8 cellular contexts compared by ENCODE assay signal in the genomic region with DNA sequence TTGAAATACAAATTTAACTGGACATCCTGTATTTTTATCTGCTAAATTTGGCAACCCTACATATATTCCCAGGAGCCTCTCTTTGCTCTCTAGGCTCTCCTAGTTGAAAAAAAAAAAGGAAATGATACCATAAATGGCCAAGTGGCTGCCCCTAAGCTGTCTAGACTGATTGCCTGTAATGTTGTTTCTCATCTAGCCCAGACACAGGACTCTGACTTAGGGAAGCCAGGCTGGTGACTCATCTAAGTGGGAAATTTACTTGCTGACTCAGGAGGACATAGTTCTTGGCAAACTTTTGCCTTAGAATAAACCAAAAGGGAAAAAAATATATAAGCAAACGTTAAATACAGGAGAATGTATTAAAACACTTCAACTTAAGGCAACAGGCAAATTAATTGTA. TPM values are rescaled to one million over a fixed set of nuclear protein-coding genes. Genes with fewer than 3 reads are reported as not detected.
A peak's percentile ranks its signal among the peaks of the same experiment; 100 is the strongest.
DNase-seq lines count a peak whose midpoint lies in the region; ATAC-seq and TF ChIP-seq lines count a peak whose summit lies in the region.

No MANE protein-coding gene starts in this region.

- H3K9me3 Mint-ChIP-seq in CD4-positive, alpha-beta memory T cell = no peaks in the 10 kb centered on the region

- H3K4me1 Mint-ChIP-seq in CD4-positive, alpha-beta memory T cell = no peaks in the 10 kb centered on the region

- POLR2A ChIA-PET in CD4-positive, alpha-beta memory T cell (lab: Charles Lee; ENCODE audit: partially characterized antibody) = interaction anchor here (0.6 kb wide), 1 partner anchor 9 kb away, joined by 4 read pairs; no protein-coding TSS in a partner anchor

- peak; percentile 68 for ATAC-seq in HG03064 (IDR thresholded peaks at IDR 0.05; ENCODE audit: low read depth, unreplicated experiment)

- no peak overlapping the region for H3K27ac Mint-ChIP-seq in CD4-positive, alpha-beta memory T cell

- no peak for TF ChIP-seq CTCF in retinal pigment epithelial cell (conservative IDR thresholded peaks at IDR 0.05; ENCODE audit: low read depth, low read length)

- intact Hi-C loops in CD4-positive, alpha-beta memory T cell (cut with micrococcal nuclease) = no loop called here

- H3K4me3 Mint-ChIP-seq in CD4-positive, alpha-beta memory T cell = no peak overlapping the region

- DNase-seq in GM03348 (ENCODE audit: low spot score) (peak; percentile 90), SIG-M5 (lab: John Stamatoyannopoulos, UW) (peak; percentile 69), fibroblast of peridontal ligament (ENCODE audit: extremely low read depth) (peak; percentile 99), retinal pigment epithelial cell (ENCODE audit: low read depth) (peak; percentile 99), NCI-H146 (lab: John Stamatoyannopoulos, UW) (no peak), DMS114 treated with DMSO at 0.1 percent for 48 hours (lab: John Stamatoyannopoulos, UW; ENCODE audit: unreplicated experiment) (no peak)
- no peak for DNase-seq in CD4-positive, alpha-beta memory T cell

- no peaks in the 10 kb centered on the region for H3K9me3 ChIP-seq in CD4-positive, alpha-beta memory T cell (ENCODE audit: control insufficient read depth in 1 of 2, low read length in 2 of 2)

- no peak overlapping the region for H3K27ac ChIP-seq in CD4-positive, alpha-beta memory T cell (ENCODE audit: low read depth, low read length)

- H3K27me3 Mint-ChIP-seq in CD4-positive, alpha-beta memory T cell = peaks cover 2 to 3% of the 10 kb centered on the region in 2 donors

- no peak overlapping the region for H3K4me3 ChIP-seq in retinal pigment epithelial cell (ENCODE audit: low read length)
- no peak overlapping the region for H3K4me3 ChIP-seq in CD4-positive, alpha-beta memory T cell (ENCODE audit: low read length in 2 of 2)

- CTCF ChIA-PET in CD4-positive, alpha-beta memory T cell (lab: Charles Lee; ENCODE audit: partially characterized antibody) = no interaction called here

- no peaks in the 10 kb centered on the region for H3K27me3 ChIP-seq in CD4-positive, alpha-beta memory T cell (ENCODE audit: insufficient read depth, low read length)

- H3K4me1 ChIP-seq in CD4-positive, alpha-beta memory T cell (ENCODE audit: insufficient read depth, low read length) = no peaks in the 10 kb centered on the region

- H3K36me3 Mint-ChIP-seq in CD4-positive, alpha-beta memory T cell = no peaks in the 10 kb centered on the region

- no peaks in the 10 kb centered on the region for H3K36me3 ChIP-seq in CD4-positive, alpha-beta memory T cell (ENCODE audit: insufficient read depth, low read length)

RNA-seq across cellular contexts. Expression of a gene that starts 14.6 kb away (rescaled TPM):
- 10 to 100 TPM; 11.0 to 12.0 TPM for total RNA-seq in CD4-positive, alpha-beta memory T cell
- polyA plus RNA-seq in CD4-positive, alpha-beta memory T cell = 1 to 10 TPM; 1.2 to 2.3 TPM

Comparison
In these comparisons a context has a peak if more than half of its experiments do, and no peak if none do; other contexts are left out.
1. DNase-seq: peak in GM03348 (single experiment), SIG-M5 (single experiment), fibroblast of peridontal ligament (single experiment) and retinal pigment epithelial cell (single experiment); none in NCI-H146 (single experiment), CD4-positive, alpha-beta memory T cell (0 of 5) and DMS114 treated with DMSO at 0.1 percent for 48 hours (single experiment).